Comparison of ENCODE assay signal across 10 cellular contexts in genomic region chrX:11664211-11664888, GRCh38.
DNase-seq lines count a peak whose midpoint lies in the region; ATAC-seq and TF ChIP-seq lines count a peak whose summit lies in the region.
"Had no signal": no experiment of that assay in that cellular context is flagged by ENCODE, and none has a peak within 500 bp of the region (broad histone marks: within the 10 kb centered on the region; RNA-seq: fewer than 3 reads in every experiment).

No MANE protein-coding gene starts in this region.

- TF ChIP-seq CTCF in AG09309 (IDR thresholded peaks at IDR 0.05; ENCODE audit: control insufficient read depth, insufficient read depth, low read depth, low read length, missing control alignments): no peak
- TF ChIP-seq CTCF in nephron progenitor cell (IDR thresholded peaks at IDR 0.05): no peak

- peaks cover 24% of the 10 kb centered on the region for H3K27me3 Mint-ChIP-seq in nephron progenitor cell (ENCODE audit: low read depth, poor library complexity)

- peak overlapping the region; percentile 86 for H3K4me3 Mint-ChIP-seq in nephron progenitor cell

- H3K4me3 ChIP-seq in AG09309 (ENCODE audit: control insufficient read depth, low read depth, low read length): peak overlapping the region; percentile 34

- no peak overlapping the region for H3K27ac Mint-ChIP-seq in nephron progenitor cell

- ATAC-seq in HG02798 (IDR thresholded peaks at IDR 0.05; ENCODE audit: poor library complexity, unreplicated experiment) (peak; percentile 37), HG03175 (IDR thresholded peaks at IDR 0.05; ENCODE audit: unreplicated experiment) (no peak)

- H3K4me1 Mint-ChIP-seq in nephron progenitor cell: peaks cover 45% of the 10 kb centered on the region

- peaks cover 44% of the 10 kb centered on the region for H3K9me3 Mint-ChIP-seq in nephron progenitor cell

- DNase-seq in AG09309 (ENCODE audit: low read depth) (no peak), fibroblast of gingiva (ENCODE audit: low read depth) (peak; percentile 1), nephron progenitor cell (peak; percentile 23), NCI-H2107 treated with DMSO at 0.1 percent for 48 hours (lab: John Stamatoyannopoulos, UW; ENCODE audit: unreplicated experiment) (no peak), NCI-H82 treated with DMSO at 0.1 percent for 48 hours (lab: John Stamatoyannopoulos, UW; ENCODE audit: unreplicated experiment) (no peak)
- DNase-seq in effector CD4-positive, alpha-beta T cell: no peak
- DNase-seq: DMS153, small intestine had no signal

- no peaks in the 10 kb centered on the region for H3K36me3 Mint-ChIP-seq in nephron progenitor cell (ENCODE audit: low read depth)

Comparison
In these comparisons a context has a peak if more than half of its experiments do, and no peak if none do; other contexts are left out.
1. DNase-seq: peak in fibroblast of gingiva (single experiment) and nephron progenitor cell (single experiment); none in AG09309 (single experiment), NCI-H2107 treated with DMSO at 0.1 percent for 48 hours (single experiment), NCI-H82 treated with DMSO at 0.1 percent for 48 hours (single experiment) and effector CD4-positive, alpha-beta T cell (single experiment).